19 cellular contexts compared by ENCODE assay signal in the genomic region with DNA sequence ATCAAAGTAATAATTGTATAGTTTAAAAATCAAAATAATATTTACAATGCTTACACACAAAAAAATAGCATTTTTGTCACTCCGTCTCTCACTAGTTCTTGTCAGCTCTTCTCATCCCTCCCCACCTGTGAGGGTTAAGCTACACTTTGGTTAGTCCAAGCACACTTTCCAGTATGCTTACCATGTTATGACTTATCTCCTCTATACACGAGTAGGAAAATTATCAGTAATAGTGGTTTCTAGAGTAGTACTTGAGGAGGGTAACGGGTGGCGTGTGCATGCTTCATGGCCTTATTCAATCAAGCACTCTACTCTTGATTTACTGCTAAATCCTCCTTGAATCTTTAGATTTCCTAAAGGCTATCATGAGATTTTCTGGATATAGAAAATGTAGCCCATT.
DNase-seq lines count a peak whose midpoint lies in the region; ATAC-seq and TF ChIP-seq lines count a peak whose summit lies in the region.
"Had no signal": no experiment of that assay in that cellular context is flagged by ENCODE, and none has a peak within 500 bp of the region (broad histone marks: within the 10 kb centered on the region; RNA-seq: fewer than 3 reads in every experiment).

No MANE protein-coding gene starts in this region.

- H3K36me3 Mint-ChIP-seq in activated naive CD8-positive, alpha-beta T cell treated with anti-CD3 and anti-CD28 coated beads, Interleukin-2, amount 50 U/mL, for 24 hours (ENCODE audit: low read depth) = peaks cover 21% of the 10 kb centered on the region

- H3K9me3 Mint-ChIP-seq in stimulated activated naive CD8-positive, alpha-beta T cell treated with anti-CD3 and anti-CD28 coated beads, Interleukin-15, amount 100 ng/mL, for 72 hours = no peaks in the 10 kb centered on the region
- H3K9me3 Mint-ChIP-seq in activated naive CD8-positive, alpha-beta T cell treated with anti-CD3 and anti-CD28 coated beads, Interleukin-2, amount 50 U/mL, for 24 hours = peaks cover 5% of the 10 kb centered on the region
- H3K9me3 Mint-ChIP-seq: CD8-positive, alpha-beta T cell; GM23338 had no signal

- peak; percentile 22 for DNase-seq in NCI-H2107 treated with DMSO at 0.1 percent for 48 hours (lab: John Stamatoyannopoulos, UW; ENCODE audit: unreplicated experiment)
- DNase-seq in NCI-H2107 (lab: John Stamatoyannopoulos, UW) = no peak
- no peak for DNase-seq in stimulated activated naive CD8-positive, alpha-beta T cell treated with anti-CD3 and anti-CD28 coated beads, Interleukin-15, Interleukin-2, amounts not matched to agents 100 U/mL and 50 U/mL, for 24 hours
- no peak for DNase-seq in stimulated activated naive CD8-positive, alpha-beta T cell treated with anti-CD3 and anti-CD28 coated beads, Interleukin-15, amount 100 ng/mL, for 72 hours
- no peak for DNase-seq in activated naive CD8-positive, alpha-beta T cell treated with anti-CD3 and anti-CD28 coated beads, Interleukin-2, amount 50 U/mL, for 24 hours
- DNase-seq in activated T-cell treated with anti-CD3 and anti-CD28 coated beads for 4 hours = no peak
- no peak for DNase-seq in SW 1271 (lab: John Stamatoyannopoulos, UW)
- DNase-seq: ACHN; CD8-positive, alpha-beta T cell; DND-41; HCEC 1CT; IMR-90; NCI-H1105; NCI-H1694; NCI-H774; PC-3; Right ventricle myocardium superior had no signal

- no peak overlapping the region for H3K27ac Mint-ChIP-seq in stimulated activated naive CD8-positive, alpha-beta T cell treated with anti-CD3 and anti-CD28 coated beads, Interleukin-15, amount 100 ng/mL, for 72 hours
- H3K27ac Mint-ChIP-seq in activated naive CD8-positive, alpha-beta T cell treated with anti-CD3 and anti-CD28 coated beads, Interleukin-2, amount 50 U/mL, for 24 hours = peak overlapping the region; percentile 70
- H3K27ac Mint-ChIP-seq: CD8-positive, alpha-beta T cell; GM23338 had no signal

- ATAC-seq in stimulated activated naive CD8-positive, alpha-beta T cell treated with anti-CD3 and anti-CD28 coated beads, Interleukin-15, Interleukin-2, amounts not matched to agents 100 U/mL and 50 U/mL, for 24 hours = peak; percentile 83
- no peak for ATAC-seq in stimulated activated naive CD8-positive, alpha-beta T cell treated with anti-CD3 and anti-CD28 coated beads, Interleukin-15, amount 100 ng/mL, for 72 hours
- ATAC-seq in activated naive CD8-positive, alpha-beta T cell treated with anti-CD3 and anti-CD28 coated beads, Interleukin-2, amount 50 U/mL, for 24 hours = peak; percentile 78
- no peak for ATAC-seq in SK-N-SH treated with all-trans-retinoic acid at 6 μM for 48 hours
- ATAC-seq: CD8-positive, alpha-beta T cell; GM23338; PC-3 had no signal

- H3K4me3 Mint-ChIP-seq in stimulated activated naive CD8-positive, alpha-beta T cell treated with anti-CD3 and anti-CD28 coated beads, Interleukin-15, amount 100 ng/mL, for 72 hours = no peak overlapping the region
- H3K4me3 Mint-ChIP-seq in activated naive CD8-positive, alpha-beta T cell treated with anti-CD3 and anti-CD28 coated beads, Interleukin-2, amount 50 U/mL, for 24 hours = no peak overlapping the region
- H3K4me3 Mint-ChIP-seq: CD8-positive, alpha-beta T cell; GM23338 had no signal

- H3K27me3 Mint-ChIP-seq in stimulated activated naive CD8-positive, alpha-beta T cell treated with anti-CD3 and anti-CD28 coated beads, Interleukin-15, amount 100 ng/mL, for 72 hours = no peaks in the 10 kb centered on the region
- H3K27me3 Mint-ChIP-seq in activated naive CD8-positive, alpha-beta T cell treated with anti-CD3 and anti-CD28 coated beads, Interleukin-2, amount 50 U/mL, for 24 hours = no peaks in the 10 kb centered on the region

- peaks cover 30% of the 10 kb centered on the region for H3K4me1 Mint-ChIP-seq in stimulated activated naive CD8-positive, alpha-beta T cell treated with anti-CD3 and anti-CD28 coated beads, Interleukin-15, amount 100 ng/mL, for 72 hours
- H3K4me1 Mint-ChIP-seq in activated naive CD8-positive, alpha-beta T cell treated with anti-CD3 and anti-CD28 coated beads, Interleukin-2, amount 50 U/mL, for 24 hours = peaks cover 54% of the 10 kb centered on the region

TF ChIP-seq in SK-N-SH treated with all-trans-retinoic acid at 6 μM for 48 hours, 23 proteins besides CTCF, POLR2A, EP300 and RAD21:
- no peak for TF ChIP-seq CSDC2 (CRISPR knock-in tag; IDR thresholded peaks at IDR 0.05)
- TF ChIP-seq RARB (CRISPR knock-in tag; IDR thresholded peaks at IDR 0.05) = no peak
- TF ChIP-seq, protein P1, sequence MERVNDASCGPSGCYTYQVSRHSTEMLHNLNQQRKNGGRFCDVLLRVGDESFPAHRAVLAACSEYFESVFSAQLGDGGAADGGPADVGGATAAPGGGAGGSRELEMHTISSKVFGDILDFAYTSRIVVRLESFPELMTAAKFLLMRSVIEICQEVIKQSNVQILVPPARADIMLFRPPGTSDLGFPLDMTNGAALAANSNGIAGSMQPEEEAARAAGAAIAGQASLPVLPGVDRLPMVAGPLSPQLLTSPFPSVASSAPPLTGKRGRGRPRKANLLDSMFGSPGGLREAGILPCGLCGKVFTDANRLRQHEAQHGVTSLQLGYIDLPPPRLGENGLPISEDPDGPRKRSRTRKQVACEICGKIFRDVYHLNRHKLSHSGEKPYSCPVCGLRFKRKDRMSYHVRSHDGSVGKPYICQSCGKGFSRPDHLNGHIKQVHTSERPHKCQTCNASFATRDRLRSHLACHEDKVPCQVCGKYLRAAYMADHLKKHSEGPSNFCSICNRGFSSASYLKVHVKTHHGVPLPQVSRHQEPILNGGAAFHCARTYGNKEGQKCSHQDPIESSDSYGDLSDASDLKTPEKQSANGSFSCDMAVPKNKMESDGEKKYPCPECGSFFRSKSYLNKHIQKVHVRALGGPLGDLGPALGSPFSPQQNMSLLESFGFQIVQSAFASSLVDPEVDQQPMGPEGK (CRISPR knock-in tag; IDR thresholded peaks at IDR 0.05; ENCODE audit: borderline replicate concordance) = no peak
- TF ChIP-seq OSR1 (CRISPR knock-in tag; IDR thresholded peaks at IDR 0.05) = no peak
- TF ChIP-seq GLIS3 (CRISPR knock-in tag; IDR thresholded peaks at IDR 0.05) = no peak
- TF ChIP-seq ZC3H10 (CRISPR knock-in tag; IDR thresholded peaks at IDR 0.05) = no peak
- no peak for TF ChIP-seq PPARA (CRISPR knock-in tag; IDR thresholded peaks at IDR 0.05; ENCODE audit: borderline replicate concordance)
- TF ChIP-seq ZNF70 (CRISPR knock-in tag; IDR thresholded peaks at IDR 0.05) = no peak
- TF ChIP-seq ZNF565 (CRISPR knock-in tag; conservative IDR thresholded peaks at IDR 0.05; ENCODE audit: low read depth) = no peak
- TF ChIP-seq, protein P2, sequence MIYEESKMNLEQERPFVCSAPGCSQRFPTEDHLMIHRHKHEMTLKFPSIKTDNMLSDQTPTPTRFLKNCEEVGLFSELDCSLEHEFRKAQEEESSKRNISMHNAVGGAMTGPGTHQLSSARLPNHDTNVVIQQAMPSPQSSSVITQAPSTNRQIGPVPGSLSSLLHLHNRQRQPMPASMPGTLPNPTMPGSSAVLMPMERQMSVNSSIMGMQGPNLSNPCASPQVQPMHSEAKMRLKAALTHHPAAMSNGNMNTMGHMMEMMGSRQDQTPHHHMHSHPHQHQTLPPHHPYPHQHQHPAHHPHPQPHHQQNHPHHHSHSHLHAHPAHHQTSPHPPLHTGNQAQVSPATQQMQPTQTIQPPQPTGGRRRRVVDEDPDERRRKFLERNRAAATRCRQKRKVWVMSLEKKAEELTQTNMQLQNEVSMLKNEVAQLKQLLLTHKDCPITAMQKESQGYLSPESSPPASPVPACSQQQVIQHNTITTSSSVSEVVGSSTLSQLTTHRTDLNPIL (CRISPR knock-in tag; IDR thresholded peaks at IDR 0.05; ENCODE audit: low read depth) = no peak
- no peak for TF ChIP-seq ISL1 (CRISPR knock-in tag; IDR thresholded peaks at IDR 0.05)
- no peak for TF ChIP-seq TCF4 (CRISPR knock-in tag; IDR thresholded peaks at IDR 0.05; ENCODE audit: borderline replicate concordance)
- TF ChIP-seq ESRRG (CRISPR knock-in tag; IDR thresholded peaks at IDR 0.05) = no peak
- no peak for TF ChIP-seq ZNF8 (CRISPR knock-in tag; IDR thresholded peaks at IDR 0.05)
- no peak for TF ChIP-seq BACH2 (CRISPR knock-in tag; IDR thresholded peaks at IDR 0.05; ENCODE audit: borderline replicate concordance)
- no peak for TF ChIP-seq ZFP3 (CRISPR knock-in tag; IDR thresholded peaks at IDR 0.05)
- no peak for TF ChIP-seq SNAI2 (CRISPR knock-in tag; IDR thresholded peaks at IDR 0.05)
TF ChIP-seq in SK-N-SH treated with all-trans-retinoic acid at 6 μM for 48 hours: peak in this region for 0.

Comparison
In these comparisons a context has a peak if more than half of its experiments do, and no peak if none do; other contexts are left out.
1. ATAC-seq: peak in stimulated activated naive CD8-positive, alpha-beta T cell treated with anti-CD3 and anti-CD28 coated beads, Interleukin-15, Interleukin-2, amounts not matched to agents 100 U/mL and 50 U/mL, for 24 hours (single experiment) and activated naive CD8-positive, alpha-beta T cell treated with anti-CD3 and anti-CD28 coated beads, Interleukin-2, amount 50 U/mL, for 24 hours (single experiment); none in stimulated activated naive CD8-positive, alpha-beta T cell treated with anti-CD3 and anti-CD28 coated beads, Interleukin-15, amount 100 ng/mL, for 72 hours (single experiment) and SK-N-SH treated with all-trans-retinoic acid at 6 μM for 48 hours (single experiment).